In genomic region chr4:111636961-111637556, GRCh38 we compare ENCODE assay signal across 16 cellular contexts.
DNase-seq lines count a peak whose midpoint lies in the region; ATAC-seq and TF ChIP-seq lines count a peak whose summit lies in the region.
"Had no signal": no experiment of that assay in that cellular context is flagged by ENCODE, and none has a peak within 500 bp of the region (broad histone marks: within the 10 kb centered on the region; RNA-seq: fewer than 3 reads in every experiment).

No MANE protein-coding gene starts in this region.

- H3K9me3 ChIP-seq in smooth muscle cell (replicated peaks; ENCODE audit: low read depth): no peaks in the 10 kb centered on the region
- H3K9me3 ChIP-seq in gastroesophageal sphincter: no peaks in the 10 kb centered on the region
- H3K9me3 ChIP-seq: BE2C, Caco-2, HAP-1 had no signal

- H3K27me3 ChIP-seq in smooth muscle cell (ENCODE audit: low read depth) (no peaks in the 10 kb centered on the region), gastroesophageal sphincter (no peaks in the 10 kb centered on the region)
- H3K27me3 ChIP-seq: BE2C had no signal

- WGBS in smooth muscle cell (ENCODE audit: low lambda C conversion rate): 52% methylated on average over 2 of the region's 2 CpGs
- WGBS in gastroesophageal sphincter (ENCODE audit: low coverage in 1 of 2), 2 donors: 45 to 47% methylated on average over 2 of the region's 2 CpGs

- no peak for DNase-seq in smooth muscle cell (lab: John Stamatoyannopoulos, UW; ENCODE audit: unreplicated experiment)
- DNase-seq in osteocyte (ENCODE audit: extremely low spot score, unreplicated experiment): no peak
- no peak for DNase-seq in C1 segment of cervical spinal cord (lab: John Stamatoyannopoulos, UW)
- DNase-seq: ACHN; BE2C; Caco-2; CD4-positive, alpha-beta T cell; Karpas-422; KBM-7 had no signal

- H3K4me3 ChIP-seq in smooth muscle cell: no peak overlapping the region
- H3K4me3 ChIP-seq in gastroesophageal sphincter: no peak overlapping the region
- H3K4me3 ChIP-seq: HAP-1 had no signal

- TF ChIP-seq CTCF in smooth muscle cell (IDR thresholded peaks at IDR 0.05; ENCODE audit: borderline replicate concordance, insufficient read depth, poor library complexity, severe bottlenecking) (no peak), osteocyte (IDR thresholded peaks at IDR 0.05) (no peak), gastroesophageal sphincter (IDR thresholded peaks at IDR 0.05) (no peak)

- H3K9ac ChIP-seq in smooth muscle cell (ENCODE audit: low read depth): no peak overlapping the region

- H3K4me3 Mint-ChIP-seq in osteocyte (ENCODE audit: unreplicated experiment): no peak overlapping the region
- H3K4me3 Mint-ChIP-seq: CD4-positive, alpha-beta T cell; IgD-negative memory B cell had no signal

- H3K4me1 Mint-ChIP-seq in osteocyte (ENCODE audit: unreplicated experiment): no peaks in the 10 kb centered on the region

- no peak for TF ChIP-seq POLR2A in gastroesophageal sphincter (IDR thresholded peaks at IDR 0.05)

- no peaks in the 10 kb centered on the region for H3K36me3 Mint-ChIP-seq in osteocyte (ENCODE audit: unreplicated experiment)
- H3K36me3 Mint-ChIP-seq: IgD-negative memory B cell had no signal

- H3K9me3 Mint-ChIP-seq in osteocyte (ENCODE audit: unreplicated experiment): no peaks in the 10 kb centered on the region
- H3K9me3 Mint-ChIP-seq: CD4-positive, alpha-beta T cell; IgD-negative memory B cell had no signal

- H3K27ac ChIP-seq in smooth muscle cell (ENCODE audit: low read depth) (no peak overlapping the region), gastroesophageal sphincter (no peak overlapping the region)
- H3K27ac ChIP-seq: C4-2B had no signal

- H3K79me2 ChIP-seq in smooth muscle cell (ENCODE audit: low read depth): no peaks in the 10 kb centered on the region

- H3K4me1 ChIP-seq in smooth muscle cell (ENCODE audit: low read depth) (peaks cover 7% of the 10 kb centered on the region), gastroesophageal sphincter (no peaks in the 10 kb centered on the region)

- no peak for TF ChIP-seq EP300 in gastroesophageal sphincter (IDR thresholded peaks at IDR 0.05)

- peak; percentile 63 for ATAC-seq in GM18873 (IDR thresholded peaks at IDR 0.05; ENCODE audit: low FRiP score, unreplicated experiment)
- ATAC-seq in GM21619 (IDR thresholded peaks at IDR 0.05; ENCODE audit: unreplicated experiment): peak; percentile 55
- ATAC-seq in esophagus mucosa: peak; percentile 92
- ATAC-seq in gastroesophageal sphincter: no peak

- peaks cover 10% of the 10 kb centered on the region for H3F3A ChIP-seq in smooth muscle cell (ENCODE audit: low read depth)

- H3K27me3 Mint-ChIP-seq in osteocyte (ENCODE audit: unreplicated experiment): peaks cover 32% of the 10 kb centered on the region
- H3K27me3 Mint-ChIP-seq: CD4-positive, alpha-beta T cell had no signal

- H4K20me1 ChIP-seq in smooth muscle cell (ENCODE audit: low read depth): no peaks in the 10 kb centered on the region

- no peaks in the 10 kb centered on the region for H3K36me3 ChIP-seq in smooth muscle cell (ENCODE audit: low read depth)
- no peaks in the 10 kb centered on the region for H3K36me3 ChIP-seq in gastroesophageal sphincter
- H3K36me3 ChIP-seq: BE2C, HAP-1 had no signal

- H3K4me2 ChIP-seq in smooth muscle cell: no peak overlapping the region

- peak overlapping the region; percentile 20 for H2AFZ ChIP-seq in smooth muscle cell (ENCODE audit: low read depth)

- H3K27ac Mint-ChIP-seq in osteocyte (ENCODE audit: unreplicated experiment): no peak overlapping the region
- H3K27ac Mint-ChIP-seq: CD4-positive, alpha-beta T cell; IgD-negative memory B cell had no signal
